ENCODE assay signal across 24 cellular contexts in the genomic region with DNA sequence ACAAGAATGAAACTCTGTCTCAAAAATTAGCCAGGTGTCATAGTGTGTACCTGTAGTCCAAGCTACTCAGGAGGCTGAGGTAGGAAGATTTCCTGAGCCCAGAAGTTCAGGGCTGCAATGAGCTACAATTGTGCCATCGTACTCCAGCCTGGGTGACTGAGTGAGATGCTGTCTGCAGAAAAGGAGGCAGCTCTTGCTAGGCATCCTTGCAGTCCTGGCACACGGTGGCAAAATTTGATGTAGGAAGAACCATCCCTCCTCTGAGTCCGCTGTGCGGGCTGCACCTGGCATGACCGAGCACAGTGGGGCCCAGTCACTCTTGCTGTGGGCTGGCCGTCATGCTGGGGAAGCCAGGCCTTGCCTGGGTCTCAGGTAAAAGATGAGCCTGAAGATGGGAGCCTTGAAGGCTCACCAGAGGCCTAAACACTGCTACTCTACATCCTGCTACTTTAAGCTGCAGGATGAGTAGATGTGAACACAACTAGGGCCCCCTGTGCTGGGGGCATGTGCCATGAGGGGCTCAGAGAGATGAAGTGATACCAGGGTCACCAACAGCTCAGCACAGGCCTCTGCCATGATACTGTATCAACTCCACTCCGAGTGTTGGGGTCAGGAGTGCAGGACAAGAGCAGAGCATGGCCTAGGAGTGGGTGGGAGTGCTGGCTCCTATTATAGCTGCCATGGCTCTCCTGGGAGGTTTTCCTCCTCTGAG. TPM values are rescaled to one million over a fixed set of nuclear protein-coding genes. Genes with fewer than 3 reads are reported as not detected.
"Had no signal": no experiment of that assay in that cellular context is flagged by ENCODE, and none has a peak within 500 bp of the region (broad histone marks: within the 10 kb centered on the region; RNA-seq: fewer than 3 reads in every experiment).

No MANE protein-coding gene starts in this region.

- H3K4me1 Mint-ChIP-seq: immature natural killer cell had no signal

- ATAC-seq: left colon; left lung; naive thymus-derived CD8-positive, alpha-beta T cell; pancreas; right lobe of liver; stimulated activated naive CD8-positive, alpha-beta T cell treated with anti-CD3 and anti-CD28 coated beads, Interleukin-15, amount 100 ng/mL, for 72 hours had no signal

- H3K4me1 ChIP-seq: heart left ventricle, left lung, lower lobe of right lung, pancreas, prostate gland, right lobe of liver, vagina had no signal

- H3K9me3 Mint-ChIP-seq: immature natural killer cell; naive thymus-derived CD8-positive, alpha-beta T cell; stimulated activated naive CD8-positive, alpha-beta T cell treated with anti-CD3 and anti-CD28 coated beads, Interleukin-15, amount 100 ng/mL, for 72 hours; type B pancreatic cell had no signal

- H3K27me3 Mint-ChIP-seq: naive thymus-derived CD8-positive, alpha-beta T cell; stimulated activated naive CD8-positive, alpha-beta T cell treated with anti-CD3 and anti-CD28 coated beads, Interleukin-15, amount 100 ng/mL, for 72 hours; type B pancreatic cell had no signal

- H3K27ac ChIP-seq: heart left ventricle, left lung, lower lobe of right lung, pancreas, prostate gland, right lobe of liver, vagina had no signal

- H3K27me3 ChIP-seq: heart left ventricle, left lung, pancreas, right lobe of liver, tibial nerve, vagina had no signal

- H3K9me3 ChIP-seq: heart left ventricle, left lung, lower lobe of right lung, pancreas, prostate gland, right lobe of liver, tibial nerve, vagina had no signal

- H3K4me2 ChIP-seq: smooth muscle cell had no signal

- FAIRE-seq: islet of Langerhans, kidney, pancreas had no signal

- H3K36me3 Mint-ChIP-seq: immature natural killer cell; naive thymus-derived CD8-positive, alpha-beta T cell; type B pancreatic cell had no signal

- H3K4me3 ChIP-seq: heart left ventricle, left lung, lower lobe of right lung, pancreas, prostate gland, right lobe of liver, smooth muscle cell, tibial nerve, vagina had no signal

- H3K4me3 Mint-ChIP-seq: immature natural killer cell; naive thymus-derived CD8-positive, alpha-beta T cell; stimulated activated naive CD8-positive, alpha-beta T cell treated with anti-CD3 and anti-CD28 coated beads, Interleukin-15, amount 100 ng/mL, for 72 hours; type B pancreatic cell had no signal

- H3K36me3 ChIP-seq: heart left ventricle, lower lobe of right lung, pancreas, prostate gland, right lobe of liver, tibial nerve, vagina had no signal

- DNase-seq: heart left ventricle; hypothalamus; immature natural killer cell; kidney; left colon; left lung; lower lobe of right lung; mammary epithelial cell; naive thymus-derived CD8-positive, alpha-beta T cell; pancreas; right lobe of liver; stimulated activated CD4-positive, alpha-beta T cell treated with anti-CD3 and anti-CD28 coated beads, Interleukin-1b, Interleukin-23, amount 100 ng/mL, for 48 hours; stimulated activated CD4-positive, alpha-beta T cell treated with anti-CD3 and anti-CD28 coated beads, Interleukin-2, amount 100 ng/mL, for 48 hours; stimulated activated CD4-positive, alpha-beta T cell treated with anti-CD3 and anti-CD28 coated beads, Interleukin-4, amount 100 ng/mL, for 4 hours; stimulated activated CD8-positive, alpha-beta memory T cell treated with anti-CD3 and anti-CD28 coated beads, Interleukin-4, amount 100 ng/mL, for 48 hours; stimulated activated naive CD4-positive, alpha-beta T cell treated with Interleukin-2 at 50 U/mL for 16 hours; stimulated activated naive CD8-positive, alpha-beta T cell treated with anti-CD3 and anti-CD28 coated beads, Interleukin-15, amount 100 ng/mL, for 72 hours; substantia nigra had no signal

- H3K27ac Mint-ChIP-seq: immature natural killer cell; stimulated activated naive CD8-positive, alpha-beta T cell treated with anti-CD3 and anti-CD28 coated beads, Interleukin-15, amount 100 ng/mL, for 72 hours; type B pancreatic cell had no signal

RNA-seq across cellular contexts. Expression of a gene that starts 25.9 kb away (rescaled TPM):
- total RNA-seq: mammary epithelial cell; naive thymus-derived CD8-positive, alpha-beta T cell; smooth muscle cell had no signal
